ENCODE assay signal across 1 cellular context in the genomic region with DNA sequence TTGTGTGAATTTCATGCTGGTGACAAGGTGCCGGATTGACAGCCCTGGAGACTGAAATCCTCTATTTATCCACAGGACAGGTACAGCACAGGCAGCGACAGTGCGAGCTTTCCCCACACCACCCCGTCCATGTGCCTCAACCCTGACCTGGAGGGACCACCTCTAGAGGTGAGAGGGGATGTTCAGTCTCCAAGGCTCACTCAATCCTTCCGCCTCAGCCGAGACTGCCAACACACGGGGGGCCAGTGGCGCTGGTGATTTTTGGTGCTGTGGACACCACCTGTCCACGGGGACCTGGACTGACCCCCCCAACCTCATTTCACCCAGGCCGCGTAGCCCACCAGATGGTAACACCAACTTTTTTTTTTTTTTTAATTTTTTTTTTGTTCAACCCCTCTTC.
TF ChIP-seq lines count a peak whose summit lies in the region.

No MANE protein-coding gene starts in this region.

TF ChIP-seq in GM12878, 131 proteins besides CTCF, POLR2A, EP300 and RAD21:
- peak; percentile 56; the same call in 1 of the 2 replicates for TF ChIP-seq POLR2AphosphoS5 (IDR thresholded peaks at IDR 0.05; ENCODE audit: low read length)
- no peak for TF ChIP-seq SREBF1 (IDR thresholded peaks at IDR 0.05; ENCODE audit: low read length)
